ENCODE assay signal across 29 cellular contexts in genomic region chr11:1105183-1105565, GRCh38. TPM values are rescaled to one million over a fixed set of nuclear protein-coding genes. Genes with fewer than 3 reads are reported as not detected.
DNase-seq lines count a peak whose midpoint lies in the region; ATAC-seq and TF ChIP-seq lines count a peak whose summit lies in the region.
"Had no signal": no experiment of that assay in that cellular context is flagged by ENCODE, and none has a peak within 500 bp of the region (broad histone marks: within the 10 kb centered on the region; RNA-seq: fewer than 3 reads in every experiment).

No MANE protein-coding gene starts in this region.

- no peaks in the 10 kb centered on the region for H3K4me1 Mint-ChIP-seq in CD8-positive, alpha-beta T cell (ENCODE audit: low read depth)
- no peaks in the 10 kb centered on the region for H3K4me1 Mint-ChIP-seq in chondrocyte (ENCODE audit: low read depth)
- no peaks in the 10 kb centered on the region for H3K4me1 Mint-ChIP-seq in Calu3 (ENCODE audit: low read depth, unreplicated experiment)
- H3K4me1 Mint-ChIP-seq: CD14-positive monocyte; CD4-positive, alpha-beta memory T cell; CD4-positive, CD25-positive, alpha-beta regulatory T cell had no signal

- H3K27ac ChIP-seq in right cardiac atrium (ENCODE audit: low read length) (no peak overlapping the region), neuronal stem cell (replicated peaks; ENCODE audit: low read length) (no peak overlapping the region)
- no peak overlapping the region for H3K27ac ChIP-seq in CD8-positive, alpha-beta T cell (ENCODE audit: low read depth, low read length)
- H3K27ac ChIP-seq: BLaER1 had no signal

- H3K4me2 ChIP-seq in neuronal stem cell (ENCODE audit: insufficient read depth, low read length, poor library complexity, severe bottlenecking), result no peak overlapping the region
- H3K4me2 ChIP-seq: BLaER1 had no signal

- no peak for TF ChIP-seq CTCF in CD8-positive, alpha-beta T cell (IDR thresholded peaks at IDR 0.05)
- TF ChIP-seq CTCF in chondrocyte (IDR thresholded peaks at IDR 0.05) (no peak), Calu3 (IDR thresholded peaks at IDR 0.05; ENCODE audit: unreplicated experiment) (no peak), omental fat pad (IDR thresholded peaks at IDR 0.05) (no peak)

- H2BK5ac ChIP-seq in neuronal stem cell (ENCODE audit: low read length), result peak overlapping the region; percentile 54

- no peak overlapping the region for H4K8ac ChIP-seq in neuronal stem cell (ENCODE audit: low read depth, low read length)

- H3K9me3 Mint-ChIP-seq in CD8-positive, alpha-beta T cell, result no peaks in the 10 kb centered on the region
- no peaks in the 10 kb centered on the region for H3K9me3 Mint-ChIP-seq in chondrocyte (ENCODE audit: low read depth)
- H3K9me3 Mint-ChIP-seq in Calu3 (ENCODE audit: low read depth, unreplicated experiment), result no peaks in the 10 kb centered on the region
- H3K9me3 Mint-ChIP-seq: CD4-positive, alpha-beta memory T cell had no signal

- POLR2A ChIA-PET in CD8-positive, alpha-beta T cell (lab: Charles Lee), result no interaction called here

- H2BK15ac ChIP-seq in neuronal stem cell (ENCODE audit: low read length), result peak overlapping the region; percentile 54

- DNase-seq in right cardiac atrium (peak in 2 of 3 donors; percentile 9 to 41), left cardiac atrium (no peak), chondrocyte (ENCODE audit: low spot score) (peak; percentile 86), neuronal stem cell (ENCODE audit: low spot score) (no peak), Calu3 (no peak), omental fat pad (ENCODE audit: low spot score) (no peak)
- DNase-seq in CD8-positive, alpha-beta T cell, result no peak
- DNase-seq: 8988T; ACHN; BE2C; C1 segment of cervical spinal cord; Caco-2; CD4-positive, CD25-positive, alpha-beta regulatory T cell; DMS 273 treated with DMSO at 0.1 percent for 48 hours; DMS153; DMS53; DMS79; DND-41; EL; GDM1 had no signal

- peak overlapping the region; percentile 57 for H3K18ac ChIP-seq in neuronal stem cell (ENCODE audit: low read length)

- no peak overlapping the region for H3K9ac ChIP-seq in neuronal stem cell (ENCODE audit: low read depth, low read length, poor library complexity)
- H3K9ac ChIP-seq: BLaER1 had no signal

- no peak overlapping the region for H4K91ac ChIP-seq in neuronal stem cell (ENCODE audit: low read depth, low read length, poor library complexity)

- no peak overlapping the region for H2AFZ ChIP-seq in neuronal stem cell (ENCODE audit: low read length)

- H3K4me3 ChIP-seq in right cardiac atrium (ENCODE audit: low read length) (no peak overlapping the region), neuronal stem cell (ENCODE audit: low read length in 2 of 2) (peak overlapping the region in 1 of 2 donors; percentile 13)
- no peak overlapping the region for H3K4me3 ChIP-seq in CD8-positive, alpha-beta T cell (ENCODE audit: low read depth, low read length)
- H3K4me3 ChIP-seq: BLaER1, GM12878 had no signal

- no peaks in the 10 kb centered on the region for H3K36me3 ChIP-seq in CD8-positive, alpha-beta T cell (ENCODE audit: insufficient read depth, low read length)
- no peaks in the 10 kb centered on the region for H3K36me3 ChIP-seq in neuronal stem cell (replicated peaks in 1 of 2; ENCODE audit: control insufficient read depth in 2 of 2, insufficient read depth in 2 of 2, low read length in 2 of 2)
- H3K36me3 ChIP-seq: BE2C, BLaER1 had no signal

- 89% methylated on average over 7 of the region's 7 CpGs for WGBS in right cardiac atrium
- no CpG with 5 or more reads among the region's 7 CpGs for WGBS in neuronal stem cell (ENCODE audit: extremely low coverage in 2 of 2, insufficient read length in 2 of 2, insufficient replicate concordance in 1 of 2), 2 donors

- peak overlapping the region; percentile 15 for H2AK5ac ChIP-seq in neuronal stem cell (ENCODE audit: low read depth, low read length)

- no peak for ATAC-seq in right cardiac atrium
- no peak for ATAC-seq in left cardiac atrium
- no peak for ATAC-seq in CD8-positive, alpha-beta T cell
- ATAC-seq in omental fat pad (ENCODE audit: low FRiP score), result no peak
- no peak for ATAC-seq in HG03439 (IDR thresholded peaks at IDR 0.05; ENCODE audit: unreplicated experiment)
- ATAC-seq: GM12878 had no signal

- H3K4me1 ChIP-seq in right cardiac atrium (ENCODE audit: control insufficient read depth, insufficient read depth, low read length), result no peaks in the 10 kb centered on the region
- no peaks in the 10 kb centered on the region for H3K4me1 ChIP-seq in CD8-positive, alpha-beta T cell (ENCODE audit: insufficient read depth, low read length)
- H3K4me1 ChIP-seq in neuronal stem cell (ENCODE audit: control insufficient read depth in 2 of 2, insufficient read depth in 1 of 2, low read depth in 1 of 2, low read length in 2 of 2), result no peaks in the 10 kb centered on the region
- H3K4me1 ChIP-seq: BE2C, Caco-2 had no signal

- intact Hi-C loops in right cardiac atrium (cut with DNase I) (no loop called here), left cardiac atrium (cut with DNase I) (no loop called here), Calu3 (cut with micrococcal nuclease; ENCODE audit: unreplicated experiment) (no loop called here)
- intact Hi-C loops in CD8-positive, alpha-beta T cell (cut with DNase I, micrococcal nuclease), result loop anchor here in 1 of 2 experiments (5.0 kb wide), 1 partner anchor 257 kb away; no protein-coding TSS in a partner anchor

- peaks cover 1% of the 10 kb centered on the region for H3K79me1 ChIP-seq in neuronal stem cell (ENCODE audit: low read depth, low read length)

- CTCF ChIA-PET in CD8-positive, alpha-beta T cell (lab: Charles Lee), result no interaction called here
- CTCF ChIA-PET in Calu3 (lab: Charles Lee), result no interaction called here

- H3K9me3 ChIP-seq in right cardiac atrium (ENCODE audit: control insufficient read depth, low read length) (no peaks in the 10 kb centered on the region), neuronal stem cell (replicated peaks in 1 of 2; ENCODE audit: control insufficient read depth in 2 of 2, insufficient read depth in 1 of 2, low read depth in 1 of 2, low read length in 2 of 2) (peaks cover 0 to 21% of the 10 kb centered on the region in 2 donors)
- H3K9me3 ChIP-seq in CD8-positive, alpha-beta T cell (ENCODE audit: low read length), result no peaks in the 10 kb centered on the region
- H3K9me3 ChIP-seq: BE2C had no signal

- H3K27me3 Mint-ChIP-seq in CD8-positive, alpha-beta T cell (ENCODE audit: low read depth), result no peaks in the 10 kb centered on the region
- peaks cover 6% of the 10 kb centered on the region for H3K27me3 Mint-ChIP-seq in chondrocyte (ENCODE audit: low read depth)
- peaks cover 27% of the 10 kb centered on the region for H3K27me3 Mint-ChIP-seq in Calu3 (ENCODE audit: unreplicated experiment)
- H3K27me3 Mint-ChIP-seq: CD4-positive, CD25-positive, alpha-beta regulatory T cell had no signal

- peak overlapping the region; percentile 32 for H3K27ac Mint-ChIP-seq in CD8-positive, alpha-beta T cell
- no peak overlapping the region for H3K27ac Mint-ChIP-seq in chondrocyte (ENCODE audit: unreplicated experiment)
- no peak overlapping the region for H3K27ac Mint-ChIP-seq in Calu3 (ENCODE audit: unreplicated experiment)
- H3K27ac Mint-ChIP-seq: CD14-positive monocyte; CD4-positive, alpha-beta memory T cell; CD4-positive, CD25-positive, alpha-beta regulatory T cell had no signal

- H3K36me3 Mint-ChIP-seq in CD8-positive, alpha-beta T cell, result no peaks in the 10 kb centered on the region
- H3K36me3 Mint-ChIP-seq in chondrocyte (ENCODE audit: low read depth) (no peaks in the 10 kb centered on the region), Calu3 (ENCODE audit: insufficient read depth, unreplicated experiment) (no peaks in the 10 kb centered on the region)
- H3K36me3 Mint-ChIP-seq: CD14-positive monocyte; CD4-positive, alpha-beta memory T cell; CD4-positive, CD25-positive, alpha-beta regulatory T cell had no signal

- no peak overlapping the region for H2BK120ac ChIP-seq in neuronal stem cell (ENCODE audit: low read depth, low read length)

- H3K4ac ChIP-seq in neuronal stem cell (ENCODE audit: low read length), result no peak overlapping the region

- H3K14ac ChIP-seq in neuronal stem cell (ENCODE audit: low read length), result peak overlapping the region; percentile 82

- H3K4me3 Mint-ChIP-seq in CD8-positive, alpha-beta T cell, result no peak overlapping the region
- H3K4me3 Mint-ChIP-seq in chondrocyte (ENCODE audit: unreplicated experiment) (no peak overlapping the region), Calu3 (ENCODE audit: low read depth, unreplicated experiment) (no peak overlapping the region)
- H3K4me3 Mint-ChIP-seq: CD14-positive monocyte; CD4-positive, alpha-beta memory T cell; CD4-positive, CD25-positive, alpha-beta regulatory T cell had no signal

- H3K27me3 ChIP-seq in right cardiac atrium (ENCODE audit: control insufficient read depth, insufficient read depth) (no peaks in the 10 kb centered on the region), neuronal stem cell (ENCODE audit: control insufficient read depth in 3 of 3, insufficient read depth in 3 of 3, low read depth in 1 of 3, low read length in 3 of 3) (peaks cover 0 to 1% (median 0%) of the 10 kb centered on the region in 3 experiments)
- no peaks in the 10 kb centered on the region for H3K27me3 ChIP-seq in CD8-positive, alpha-beta T cell (ENCODE audit: insufficient read depth, low read length)
- H3K27me3 ChIP-seq: BE2C, BLaER1 had no signal

- BruUV-seq in Calu3 (replicated peaks; lab: Mats Ljungman, UMichigan), result no TSS peak

- H3K23ac ChIP-seq in neuronal stem cell (ENCODE audit: low read depth, low read length, poor library complexity), result no peak overlapping the region

- no peak overlapping the region for H2BK12ac ChIP-seq in neuronal stem cell (ENCODE audit: low read length)

RNA-seq across cellular contexts. Expression of gene MUC2, which starts 30.5 kb away (rescaled TPM):
- total RNA-seq in right cardiac atrium (under 1 TPM in 1 of 4 donors, not detected in 3; 0.03 TPM), left cardiac atrium (under 1 TPM in 1 of 2 donors, not detected in 1; 0.26 TPM), chondrocyte (not detected in 3 replicates), Calu3 (2022) (0.05 TPM in 1 of 2 replicates, not detected in the other), omental fat pad (not detected)
- 0.02 TPM for polyA plus RNA-seq in right cardiac atrium
- not detected for total RNA-seq in CD8-positive, alpha-beta T cell
- not detected for polyA plus RNA-seq in neuronal stem cell (2013, experiment 1 of 2)
- polyA plus RNA-seq in neuronal stem cell (2013, experiment 2 of 2), result under 0.01 TPM
- total RNA-seq: A673; CD4-positive, alpha-beta memory T cell; CD4-positive, CD25-positive, alpha-beta regulatory T cell; Daoy; G401 had no signal
- polyA plus RNA-seq: AG04450; CD14-positive monocyte; CD4-positive, alpha-beta memory T cell; CD4-positive, CD25-positive, alpha-beta regulatory T cell; GM12878 had no signal

RNA-seq across cellular contexts. Expression of gene MUC5AC, which starts 52.6 kb away (rescaled TPM):
- total RNA-seq in right cardiac atrium, result not detected
- polyA plus RNA-seq in right cardiac atrium, result not detected
- total RNA-seq in left cardiac atrium, result not detected
- total RNA-seq in CD8-positive, alpha-beta T cell, result not detected
- total RNA-seq in chondrocyte, result not detected in 3 replicates
- not detected for polyA plus RNA-seq in neuronal stem cell (2013, experiment 1 of 2)
- polyA plus RNA-seq in neuronal stem cell (2013, experiment 2 of 2), result not detected
- total RNA-seq in Calu3 (2022), result 51.2 and 145 TPM in 2 replicates
- not detected for total RNA-seq in omental fat pad
- total RNA-seq: A673; CD4-positive, alpha-beta memory T cell; CD4-positive, CD25-positive, alpha-beta regulatory T cell; Daoy; G401; GM12878 had no signal
- polyA plus RNA-seq: CD14-positive monocyte; CD4-positive, alpha-beta memory T cell; CD4-positive, CD25-positive, alpha-beta regulatory T cell had no signal

Comparison
In these comparisons a context has a peak if more than half of its experiments do, and no peak if none do; other contexts are left out.
1. DNase-seq: peak in right cardiac atrium (2 of 3) and chondrocyte (single experiment); none in left cardiac atrium (single experiment), CD8-positive, alpha-beta T cell (0 of 7), neuronal stem cell (single experiment), Calu3 (single experiment) and omental fat pad (single experiment).
2. RNA of gene MUC5AC, which starts 52.6 kb away (total RNA-seq): 51.2 to 145 TPM in Calu3; not detected in right cardiac atrium, not detected in left cardiac atrium, not detected in CD8-positive, alpha-beta T cell, not detected in chondrocyte and not detected in omental fat pad; every median in the first group is over 10 times any median in the second.